8 cellular contexts compared by ENCODE assay signal in the genomic region with DNA sequence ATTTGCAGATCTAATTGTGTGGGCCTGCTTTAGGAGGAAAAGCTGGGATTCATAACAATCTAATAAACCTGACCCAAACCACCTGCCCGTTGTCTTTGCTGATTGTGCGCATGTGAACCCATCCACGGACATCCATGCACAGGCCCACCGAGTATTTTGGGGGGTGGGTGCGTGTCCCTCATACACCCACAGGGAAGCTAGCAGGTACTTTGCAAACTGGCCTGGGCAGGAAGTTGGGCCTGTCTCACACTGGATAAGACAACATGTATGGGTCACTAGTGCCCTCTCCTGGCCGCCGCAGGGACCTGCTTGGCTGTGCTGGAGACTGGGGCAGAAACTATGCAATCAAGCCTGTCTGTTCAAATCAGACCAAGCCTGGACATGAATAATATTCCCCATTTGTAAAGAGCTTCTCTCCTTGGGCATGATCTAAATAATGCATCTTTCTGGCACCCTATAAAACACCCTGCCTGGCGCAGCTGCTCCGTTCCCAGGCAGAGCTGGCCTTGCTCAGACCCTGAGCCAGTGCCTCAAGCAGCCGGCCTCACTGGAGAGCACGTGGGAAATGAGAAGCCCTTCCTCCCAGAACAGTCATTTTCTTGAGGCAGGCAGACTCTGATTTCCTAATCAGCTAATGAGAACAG. TPM values are rescaled to one million over a fixed set of nuclear protein-coding genes. Genes with fewer than 3 reads are reported as not detected.
DNase-seq lines count a peak whose midpoint lies in the region; ATAC-seq and TF ChIP-seq lines count a peak whose summit lies in the region.

No MANE protein-coding gene starts in this region.

- H3K27ac ChIP-seq in foreskin keratinocyte: peak overlapping the region; percentile 94
- no peak overlapping the region for H3K27ac ChIP-seq in substantia nigra (ENCODE audit: low read depth, low read length, poor library complexity, severe bottlenecking)

- TF ChIP-seq CTCF in foreskin keratinocyte (conservative IDR thresholded peaks at IDR 0.05): peak; percentile 99
- peak in 1 of 3 donors; percentile 69 for TF ChIP-seq CTCF in omental fat pad (IDR thresholded peaks at IDR 0.05)

- ATAC-seq in GM21723 (IDR thresholded peaks at IDR 0.05; ENCODE audit: unreplicated experiment) (peak; percentile 99), foreskin keratinocyte (peak; percentile 92), omental fat pad (ENCODE audit: low FRiP score) (peak; percentile 91)

- peaks cover 16% of the 10 kb centered on the region for H3K4me1 ChIP-seq in foreskin keratinocyte

- no peaks in the 10 kb centered on the region for H3K27me3 ChIP-seq in foreskin keratinocyte

- in situ Hi-C loops in KBM-7 (cut with MboI; ENCODE audit: low pct_unique_long_range_greater_than_20kb, low sequenced_read_pairs): no loop called here

- DNase-seq in EL (peak; percentile 74), KBM-7 (peak; percentile 87), RPMI8226 (peak; percentile 81), foreskin keratinocyte (peak; percentile 96 to 98), omental fat pad (ENCODE audit: low spot score) (peak; percentile 84), substantia nigra (lab: John Stamatoyannopoulos, UW) (peak in 48 of 49 donors; percentile 7 to 88 (median 74))
- peak; percentile 65 for DNase-seq in activated T-helper 9 cell treated with anti-CD3 and anti-CD28 coated beads, Interleukin-2, amount 50 U/mL, for 16 hours (ENCODE audit: low read depth)

RNA-seq across cellular contexts. Expression of a gene that starts 15.8 kb away (rescaled TPM):
- total RNA-seq in foreskin keratinocyte: 10.4 and 13.4 TPM in 2 replicates
- polyA plus RNA-seq in foreskin keratinocyte: 11.0 and 14.4 TPM in 2 replicates
- total RNA-seq in omental fat pad: 100 to 1,000 TPM; 138 to 577 (median 292) TPM
